1 cellular context compared by ENCODE assay signal in the genomic region with DNA sequence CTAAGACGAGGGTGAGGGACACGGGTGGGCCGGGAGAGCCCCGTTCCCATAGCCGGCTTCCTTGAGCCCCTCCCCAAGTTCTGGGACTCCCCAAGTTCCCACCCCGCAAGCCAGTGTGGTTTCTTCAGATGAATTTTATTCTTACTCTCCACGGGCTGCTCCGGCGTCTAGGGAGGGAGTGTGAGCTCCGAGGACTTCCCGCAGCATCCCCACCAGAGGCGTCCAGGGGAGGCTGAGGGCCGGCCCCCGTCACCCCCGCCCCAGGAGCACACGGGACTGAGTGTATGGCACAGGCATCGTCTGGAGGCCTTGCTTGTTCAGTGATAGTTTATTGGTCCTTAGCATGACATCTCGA.
TF ChIP-seq lines count a peak whose summit lies in the region.

No MANE protein-coding gene starts in this region.

TF ChIP-seq in K562, 482 proteins besides CTCF, POLR2A, EP300 and RAD21:
- TF ChIP-seq COPS2 (conservative IDR thresholded peaks at IDR 0.05) (no peak), CBX1 (IDR thresholded peaks at IDR 0.05; ENCODE audit: low read depth) (no peak), NR3C1 (CRISPR knock-in tag; IDR thresholded peaks at IDR 0.05) (no peak), DACH1 (IDR thresholded peaks at IDR 0.05; ENCODE audit: partially characterized antibody) (no peak), SETDB1 (IDR thresholded peaks at IDR 0.05; ENCODE audit: low read length) (no peak), ZNF76 (CRISPR knock-in tag; IDR thresholded peaks at IDR 0.05; ENCODE audit: borderline replicate concordance) (no peak), ZNF316 (IDR thresholded peaks at IDR 0.05) (no peak), ESRRB (CRISPR knock-in tag; IDR thresholded peaks at IDR 0.05; ENCODE audit: borderline replicate concordance) (no peak), SIN3B (IDR thresholded peaks at IDR 0.05; ENCODE audit: low read depth) (no peak), ZNF75A (CRISPR knock-in tag; IDR thresholded peaks at IDR 0.05) (no peak), ZBTB1 (CRISPR knock-in tag; IDR thresholded peaks at IDR 0.05; ENCODE audit: borderline replicate concordance, low read depth) (no peak), PCBP1 (IDR thresholded peaks at IDR 0.05; ENCODE audit: low read depth, low read length, poor library complexity, severe bottlenecking) (no peak)
- TF ChIP-seq, protein P1, sequence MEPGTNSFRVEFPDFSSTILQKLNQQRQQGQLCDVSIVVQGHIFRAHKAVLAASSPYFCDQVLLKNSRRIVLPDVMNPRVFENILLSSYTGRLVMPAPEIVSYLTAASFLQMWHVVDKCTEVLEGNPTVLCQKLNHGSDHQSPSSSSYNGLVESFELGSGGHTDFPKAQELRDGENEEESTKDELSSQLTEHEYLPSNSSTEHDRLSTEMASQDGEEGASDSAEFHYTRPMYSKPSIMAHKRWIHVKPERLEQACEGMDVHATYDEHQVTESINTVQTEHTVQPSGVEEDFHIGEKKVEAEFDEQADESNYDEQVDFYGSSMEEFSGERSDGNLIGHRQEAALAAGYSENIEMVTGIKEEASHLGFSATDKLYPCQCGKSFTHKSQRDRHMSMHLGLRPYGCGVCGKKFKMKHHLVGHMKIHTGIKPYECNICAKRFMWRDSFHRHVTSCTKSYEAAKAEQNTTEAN (CRISPR knock-in tag; IDR thresholded peaks at IDR 0.05) = no peak
- TF ChIP-seq, protein P2, sequence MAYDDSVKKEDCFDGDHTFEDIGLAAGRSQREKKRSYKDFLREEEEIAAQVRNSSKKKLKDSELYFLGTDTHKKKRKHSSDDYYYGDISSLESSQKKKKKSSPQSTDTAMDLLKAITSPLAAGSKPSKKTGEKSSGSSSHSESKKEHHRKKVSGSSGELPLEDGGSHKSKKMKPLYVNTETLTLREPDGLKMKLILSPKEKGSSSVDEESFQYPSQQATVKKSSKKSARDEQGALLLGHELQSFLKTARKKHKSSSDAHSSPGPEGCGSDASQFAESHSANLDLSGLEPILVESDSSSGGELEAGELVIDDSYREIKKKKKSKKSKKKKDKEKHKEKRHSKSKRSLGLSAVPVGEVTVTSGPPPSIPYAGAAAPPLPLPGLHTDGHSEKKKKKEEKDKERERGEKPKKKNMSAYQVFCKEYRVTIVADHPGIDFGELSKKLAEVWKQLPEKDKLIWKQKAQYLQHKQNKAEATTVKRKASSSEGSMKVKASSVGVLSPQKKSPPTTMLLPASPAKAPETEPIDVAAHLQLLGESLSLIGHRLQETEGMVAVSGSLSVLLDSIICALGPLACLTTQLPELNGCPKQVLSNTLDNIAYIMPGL (CRISPR knock-in tag; IDR thresholded peaks at IDR 0.05) = no peak
- TF ChIP-seq, protein P3, sequence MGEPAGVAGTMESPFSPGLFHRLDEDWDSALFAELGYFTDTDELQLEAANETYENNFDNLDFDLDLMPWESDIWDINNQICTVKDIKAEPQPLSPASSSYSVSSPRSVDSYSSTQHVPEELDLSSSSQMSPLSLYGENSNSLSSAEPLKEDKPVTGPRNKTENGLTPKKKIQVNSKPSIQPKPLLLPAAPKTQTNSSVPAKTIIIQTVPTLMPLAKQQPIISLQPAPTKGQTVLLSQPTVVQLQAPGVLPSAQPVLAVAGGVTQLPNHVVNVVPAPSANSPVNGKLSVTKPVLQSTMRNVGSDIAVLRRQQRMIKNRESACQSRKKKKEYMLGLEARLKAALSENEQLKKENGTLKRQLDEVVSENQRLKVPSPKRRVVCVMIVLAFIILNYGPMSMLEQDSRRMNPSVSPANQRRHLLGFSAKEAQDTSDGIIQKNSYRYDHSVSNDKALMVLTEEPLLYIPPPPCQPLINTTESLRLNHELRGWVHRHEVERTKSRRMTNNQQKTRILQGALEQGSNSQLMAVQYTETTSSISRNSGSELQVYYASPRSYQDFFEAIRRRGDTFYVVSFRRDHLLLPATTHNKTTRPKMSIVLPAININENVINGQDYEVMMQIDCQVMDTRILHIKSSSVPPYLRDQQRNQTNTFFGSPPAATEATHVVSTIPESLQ (CRISPR knock-in tag; IDR thresholded peaks at IDR 0.05) = no peak
